8 cellular contexts compared by ENCODE assay signal in the genomic region with DNA sequence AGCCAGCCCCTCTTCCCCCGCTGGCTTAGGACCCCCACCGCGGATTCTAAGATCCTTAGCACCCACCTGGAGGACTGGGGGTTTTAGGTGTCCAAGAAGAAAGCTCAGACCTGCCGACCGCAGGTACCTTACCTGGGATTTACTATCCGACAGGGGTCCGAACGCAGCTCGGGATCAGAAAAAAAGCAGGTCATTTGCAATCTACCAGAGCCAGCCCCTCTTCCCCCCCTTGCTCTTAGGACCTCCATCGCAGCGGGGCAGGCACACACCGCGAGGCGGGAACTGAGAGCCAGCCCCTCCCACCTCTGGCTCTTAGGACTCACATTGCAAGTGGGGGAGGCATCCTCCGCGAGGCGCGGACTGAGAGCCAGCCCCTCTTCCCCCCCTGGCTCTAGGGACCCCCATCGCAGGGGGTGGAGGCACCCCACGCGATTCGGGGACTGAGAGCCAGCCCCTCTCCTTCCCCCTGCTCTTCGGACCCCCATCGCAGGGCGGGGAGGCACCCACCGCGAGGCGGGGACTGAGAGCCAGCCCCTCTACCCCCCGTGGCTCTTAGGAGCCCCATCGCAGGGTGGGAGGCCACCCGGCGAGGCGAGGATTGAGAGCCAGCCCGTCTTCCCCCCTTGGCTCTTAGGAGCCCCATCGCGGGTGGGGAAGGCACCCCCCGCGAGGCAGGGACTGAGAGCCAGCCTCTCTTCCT. TPM values are rescaled to one million over a fixed set of nuclear protein-coding genes. Genes with fewer than 3 reads are reported as not detected.
DNase-seq lines count a peak whose midpoint lies in the region; ATAC-seq and TF ChIP-seq lines count a peak whose summit lies in the region.

No MANE protein-coding gene starts in this region.

- no peak for TF ChIP-seq POLR2A in spleen (IDR thresholded peaks at IDR 0.05)

- intact Hi-C loops in right cardiac atrium (cut with DNase I) = loop anchor here in 1 of 4 donors (10.0 kb wide), 1 partner anchor 116 kb away; no protein-coding TSS in a partner anchor
- intact Hi-C loops in spleen (cut with DNase I; ENCODE audit: low total_unique reads) = no loop called here

- WGBS in right cardiac atrium = 25% methylated on average over 38 of the region's 38 CpGs
- 8 to 66% (median 33%) methylated on average over 19 to 38 of the region's 38 CpGs for WGBS in spleen, 5 donors

- H3K4me3 ChIP-seq in right cardiac atrium (ENCODE audit: low read length) = peak overlapping the region; percentile 29
- peak overlapping the region in 6 of 8 donors; percentile 21 to 64 (median 30) for H3K4me3 ChIP-seq in spleen

- DNase-seq in stimulated activated CD4-positive, alpha-beta T cell treated with anti-CD3 and anti-CD28 coated beads, Interleukin-15, amount 100 ng/mL, for 24 hours = peak; percentile 51
- no peak for DNase-seq in stimulated activated CD4-positive, alpha-beta T cell treated with anti-CD3 and anti-CD28 coated beads, Interleukin-1b, Interleukin-23, amount 100 ng/mL, for 48 hours
- DNase-seq in NCI-H1436 treated with DMSO at 0.1 percent for 48 hours (lab: John Stamatoyannopoulos, UW) (peak; percentile 46), right cardiac atrium (peak; percentile 31 to 59 (median 57)), spleen (peak; percentile 85), RKO (ENCODE audit: low spot score) (no peak)
- peak; percentile 63 for DNase-seq in activated CD8-positive, alpha-beta memory T cell treated with anti-CD3 and anti-CD28 coated beads, Interleukin-2, amount 50 U/mL, for 4 hours

- H3K4me1 ChIP-seq in right cardiac atrium (ENCODE audit: control insufficient read depth, insufficient read depth, low read length) (no peaks in the 10 kb centered on the region), spleen (peaks cover 3 to 34% (median 23%) of the 10 kb centered on the region in 6 donors)

- no peaks in the 10 kb centered on the region for H3K27me3 ChIP-seq in right cardiac atrium (ENCODE audit: control insufficient read depth, insufficient read depth)
- H3K27me3 ChIP-seq in spleen (replicated peaks in 1 of 7) = peaks cover 0 to 44% (median 25%) of the 10 kb centered on the region in 7 donors

- H3K36me3 ChIP-seq in spleen = no peaks in the 10 kb centered on the region

- ATAC-seq in right cardiac atrium (peak; percentile 55 to 76), HG03469 (IDR thresholded peaks at IDR 0.05; ENCODE audit: unreplicated experiment) (no peak)

- H3K9me3 ChIP-seq in right cardiac atrium (ENCODE audit: control insufficient read depth, low read length) (no peaks in the 10 kb centered on the region), spleen (no peaks in the 10 kb centered on the region)

- no peak for TF ChIP-seq CTCF in spleen (IDR thresholded peaks at IDR 0.05 in 8 of 11, conservative IDR thresholded peaks at IDR 0.05 in 3 of 11)

- H3K27ac ChIP-seq in right cardiac atrium (ENCODE audit: low read length) (no peak overlapping the region), spleen (no peak overlapping the region)

RNA-seq across cellular contexts. Expression of a gene that starts 45.3 kb away (rescaled TPM):
- 10 to 100 TPM in 2 of 4 donors, 1 to 10 TPM in 2; 5.4 to 16.5 (median 10.9) TPM for total RNA-seq in right cardiac atrium
- 7.8 TPM for polyA plus RNA-seq in right cardiac atrium
- total RNA-seq in spleen = 10 to 100 TPM; 15.9 to 66.7 (median 45.3) TPM
- polyA plus RNA-seq in spleen = 10 to 100 TPM; 13.3 to 31.0 (median 15.2) TPM

Comparison
In these comparisons a context has a peak if more than half of its experiments do, and no peak if none do; other contexts are left out.
1. DNase-seq: peak in stimulated activated CD4-positive, alpha-beta T cell treated with anti-CD3 and anti-CD28 coated beads, Interleukin-15, amount 100 ng/mL, for 24 hours (single experiment), NCI-H1436 treated with DMSO at 0.1 percent for 48 hours (single experiment), activated CD8-positive, alpha-beta memory T cell treated with anti-CD3 and anti-CD28 coated beads, Interleukin-2, amount 50 U/mL, for 4 hours (single experiment), right cardiac atrium (3 of 3) and spleen (single experiment); none in stimulated activated CD4-positive, alpha-beta T cell treated with anti-CD3 and anti-CD28 coated beads, Interleukin-1b, Interleukin-23, amount 100 ng/mL, for 48 hours (single experiment) and RKO (single experiment).